Comparison of ENCODE assay signal across 19 cellular contexts in the genomic region with DNA sequence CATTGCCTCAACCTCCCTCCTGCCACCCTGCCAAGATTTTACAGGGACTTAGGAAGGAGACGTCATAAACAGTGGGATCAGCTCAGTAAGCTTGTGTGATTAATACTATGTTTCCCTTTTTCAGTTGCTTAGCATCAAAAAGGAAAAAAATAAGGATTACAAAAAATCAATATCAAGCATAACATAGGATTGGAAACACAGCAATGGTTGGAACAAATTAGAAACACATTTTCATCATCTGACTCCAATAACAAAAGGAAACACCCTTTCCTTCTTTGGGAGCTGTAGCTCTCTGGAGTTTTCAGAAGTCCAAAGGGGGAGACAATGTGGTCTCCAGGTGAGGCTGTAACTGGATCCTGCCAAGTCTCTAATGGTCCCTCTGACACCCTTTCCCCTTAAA.
"Had no signal": no experiment of that assay in that cellular context is flagged by ENCODE, and none has a peak within 500 bp of the region (broad histone marks: within the 10 kb centered on the region; RNA-seq: fewer than 3 reads in every experiment).

No MANE protein-coding gene starts in this region.

- DNase-seq: activated CD4-positive, alpha-beta T cell treated with anti-CD3 and anti-CD28 coated beads, Interleukin-2, amount 10 ng/mL, durations not matched to agents 24 days and 14 days; activated CD4-positive, CD25-positive, alpha-beta regulatory T cell; activated CD8-positive, alpha-beta T cell treated with anti-CD3 and anti-CD28 coated beads, Interleukin-2, amount 10 ng/mL, durations not matched to agents 7 days and 5 days; activated effector memory CD4-positive, alpha-beta T cell treated with Interleukin-2 at 50 U/mL for 16 hours; activated naive CD4-positive, alpha-beta T cell treated with anti-CD3 and anti-CD28 coated beads, Interleukin-2, amount 50 U/mL, for 16 hours; activated T-cell treated with anti-CD3 and anti-CD28 coated beads, Interleukin-2, amount 50 U/mL, for 24 hours; cerebellar nuclear complex; effector CD8-positive, alpha-beta T cell; glutamatergic neuron; hippocampal formation; left cardiac atrium; psoas muscle; right cardiac atrium; SK-N-SH; stimulated activated CD4-positive, alpha-beta T cell treated with anti-CD3 and anti-CD28 coated beads, Interleukin-2, amount 100 ng/mL, for 24 hours; stimulated activated naive CD8-positive, alpha-beta T cell treated with anti-CD3 and anti-CD28 coated beads, Interleukin-15, Interleukin-2, amounts not matched to agents 100 U/mL and 50 U/mL, for 24 hours; T-cell had no signal

- H3K27ac ChIP-seq: psoas muscle had no signal

- H3K4me1 Mint-ChIP-seq: activated CD4-positive, alpha-beta T cell treated with anti-CD3 and anti-CD28 coated beads, Interleukin-2, amount 10 ng/mL, durations not matched to agents 24 days and 14 days; T-cell had no signal

- H3K9ac ChIP-seq: SK-N-SH had no signal

- H3K4me2 ChIP-seq: SK-N-SH had no signal

- H3K9me3 Mint-ChIP-seq: activated CD4-positive, alpha-beta T cell treated with anti-CD3 and anti-CD28 coated beads, Interleukin-2, amount 10 ng/mL, durations not matched to agents 24 days and 14 days; activated T-cell treated with anti-CD3 and anti-CD28 coated beads, Interleukin-2, amount 50 U/mL, for 24 hours; T-cell had no signal

- H3K9me3 ChIP-seq: psoas muscle, SK-N-SH had no signal

- H3K36me3 Mint-ChIP-seq: T-cell had no signal

- H3K27ac Mint-ChIP-seq: activated CD4-positive, alpha-beta T cell treated with anti-CD3 and anti-CD28 coated beads, Interleukin-2, amount 10 ng/mL, durations not matched to agents 24 days and 14 days; activated CD8-positive, alpha-beta T cell treated with anti-CD3 and anti-CD28 coated beads, Interleukin-2, amount 10 ng/mL, durations not matched to agents 7 days and 5 days; activated T-cell treated with anti-CD3 and anti-CD28 coated beads, Interleukin-2, amount 50 U/mL, for 24 hours; dendritic cell treated with granulocyte-macrophage colony-stimulating factor and Interleukin-4, amounts not matched to agents 40 ng/mL and 50 ng/mL, for 4 days; T-cell had no signal

- H3K4me3 ChIP-seq: psoas muscle had no signal

- H3K4me3 Mint-ChIP-seq: activated CD4-positive, alpha-beta T cell treated with anti-CD3 and anti-CD28 coated beads, Interleukin-2, amount 10 ng/mL, durations not matched to agents 24 days and 14 days; activated CD8-positive, alpha-beta T cell treated with anti-CD3 and anti-CD28 coated beads, Interleukin-2, amount 10 ng/mL, durations not matched to agents 7 days and 5 days; activated T-cell treated with anti-CD3 and anti-CD28 coated beads, Interleukin-2, amount 50 U/mL, for 24 hours; dendritic cell treated with granulocyte-macrophage colony-stimulating factor and Interleukin-4, amounts not matched to agents 40 ng/mL and 50 ng/mL, for 4 days; T-cell had no signal

- H3K4me1 ChIP-seq: psoas muscle had no signal

- ATAC-seq: activated CD8-positive, alpha-beta T cell treated with anti-CD3 and anti-CD28 coated beads, Interleukin-2, amount 10 ng/mL, durations not matched to agents 7 days and 5 days; esophagus mucosa; left cardiac atrium; psoas muscle; right cardiac atrium; stimulated activated naive CD8-positive, alpha-beta T cell treated with anti-CD3 and anti-CD28 coated beads, Interleukin-15, Interleukin-2, amounts not matched to agents 100 U/mL and 50 U/mL, for 24 hours; T-cell had no signal
